In the genomic region with DNA sequence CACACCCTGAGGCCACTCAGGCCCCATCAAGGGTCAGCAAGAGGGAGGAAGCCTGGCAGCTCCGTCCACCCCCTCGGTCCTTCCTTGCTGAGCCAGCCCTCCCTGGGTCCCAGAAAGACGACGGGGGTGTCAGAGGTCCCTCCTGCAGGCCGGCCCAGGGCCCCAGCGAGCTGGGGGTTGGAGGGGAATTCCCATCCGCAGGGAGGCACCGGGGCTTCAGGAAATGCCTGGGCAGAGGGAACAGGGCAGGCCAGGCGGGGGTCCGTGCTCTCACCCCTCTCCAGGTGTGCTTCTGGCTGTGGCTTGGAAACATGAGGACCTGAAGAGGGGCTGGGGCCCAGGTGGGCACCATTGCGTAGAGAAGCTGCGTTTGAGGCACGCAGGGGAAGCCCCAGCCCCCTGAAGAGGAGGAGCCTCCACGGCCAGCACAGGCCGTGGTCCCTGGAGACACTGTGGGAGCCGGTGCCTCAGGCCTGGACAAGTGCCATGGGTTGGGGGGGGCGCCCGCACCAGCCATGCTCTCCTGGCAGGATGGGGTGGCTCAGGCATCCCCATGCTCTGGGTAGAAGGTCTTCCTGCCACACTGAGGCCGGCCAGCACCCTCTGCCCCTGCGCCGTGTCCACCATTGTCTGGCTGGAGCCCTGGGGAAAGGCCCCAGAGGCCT, we compare ENCODE assay signal across 19 cellular contexts.
A peak's percentile ranks its signal among the peaks of the same experiment; 100 is the strongest.
DNase-seq lines count a peak whose midpoint lies in the region; ATAC-seq and TF ChIP-seq lines count a peak whose summit lies in the region.
"Had no signal": no experiment of that assay in that cellular context is flagged by ENCODE, and none has a peak within 500 bp of the region (broad histone marks: within the 10 kb centered on the region; RNA-seq: fewer than 3 reads in every experiment).

No MANE protein-coding gene starts in this region.

- no peak overlapping the region for H3K27ac Mint-ChIP-seq in activated CD8-positive, alpha-beta T cell treated with anti-CD3 and anti-CD28 coated beads, Interleukin-2, amount 10 ng/mL, durations not matched to agents 7 days and 5 days

- no peaks in the 10 kb centered on the region for H3K36me3 ChIP-seq in IMR-90 (ENCODE audit: control insufficient read depth, insufficient read depth, low read length)
- no peaks in the 10 kb centered on the region for H3K36me3 ChIP-seq in iPS-18a (ENCODE audit: control insufficient read depth, low read depth, low read length)
- no peaks in the 10 kb centered on the region for H3K36me3 ChIP-seq in spleen
- no peaks in the 10 kb centered on the region for H3K36me3 ChIP-seq in esophagus squamous epithelium
- H3K36me3 ChIP-seq: gastrocnemius medialis, left lung, right lobe of liver, tibial nerve had no signal

- DNase-seq in GM10266 (ENCODE audit: extremely low spot score) (peak; percentile 69), IMR-90 (no peak), spleen (peak; percentile 69), EL (no peak), esophagus squamous epithelium (lab: John Stamatoyannopoulos, UW) (no peak)
- no peak for DNase-seq in activated CD8-positive, alpha-beta T cell treated with anti-CD3 and anti-CD28 coated beads, Interleukin-2, amount 10 ng/mL, durations not matched to agents 7 days and 5 days
- DNase-seq: activated CD4-positive, alpha-beta T cell treated with anti-CD3 and anti-CD28 coated beads for 48 hours; activated effector memory CD4-positive, alpha-beta T cell treated with Interleukin-2 at 50 U/mL for 16 hours; erythroblast; gastrocnemius medialis; NCI-H187 treated with DMSO at 0.1 percent for 48 hours; NCI-H510A; stimulated activated naive CD4-positive, alpha-beta T cell; SW 1271 had no signal

- no peak overlapping the region for H2BK5ac ChIP-seq in IMR-90 (ENCODE audit: low read depth, low read length, poor library complexity, severe bottlenecking)

- no peaks in the 10 kb centered on the region for H3K79me1 ChIP-seq in IMR-90 (ENCODE audit: low read depth in 1 of 2, low read length in 2 of 2)

- H3K9me3 ChIP-seq in IMR-90 (ENCODE audit: control insufficient read depth, insufficient read depth, low read length) = no peaks in the 10 kb centered on the region
- no peaks in the 10 kb centered on the region for H3K9me3 ChIP-seq in iPS-18a (ENCODE audit: control insufficient read depth, low read depth, low read length)
- H3K9me3 ChIP-seq in spleen = no peaks in the 10 kb centered on the region
- H3K9me3 ChIP-seq in esophagus squamous epithelium = no peaks in the 10 kb centered on the region
- H3K9me3 ChIP-seq: gastrocnemius medialis, left lung, right lobe of liver, tibial nerve had no signal

- H2BK20ac ChIP-seq in IMR-90 (ENCODE audit: low read depth, low read length) = no peak overlapping the region

- H3K14ac ChIP-seq in IMR-90 (replicated peaks; ENCODE audit: low read depth, low read length) = no peak overlapping the region

- H2AK5ac ChIP-seq in IMR-90 (ENCODE audit: low read depth, low read length) = no peak overlapping the region

- TF ChIP-seq POLR2A in IMR-90 (IDR thresholded peaks at IDR 0.05; ENCODE audit: low read depth, low read length) (no peak), spleen (IDR thresholded peaks at IDR 0.05) (no peak), esophagus squamous epithelium (IDR thresholded peaks at IDR 0.05) (no peak)

- POLR2A ChIA-PET in IMR-90 (lab: Charles Lee; ENCODE audit: unreplicated experiment) = no interaction called here
- POLR2A ChIA-PET in activated CD8-positive, alpha-beta T cell treated with anti-CD3 and anti-CD28 coated beads, Interleukin-2, amount 10 ng/mL, durations not matched to agents 7 days and 5 days (lab: Charles Lee) = no interaction called here

- no peak overlapping the region for H3K4ac ChIP-seq in IMR-90 (ENCODE audit: low read depth, low read length)

- H3K9me3 Mint-ChIP-seq in activated CD8-positive, alpha-beta T cell treated with anti-CD3 and anti-CD28 coated beads, Interleukin-2, amount 10 ng/mL, durations not matched to agents 7 days and 5 days (ENCODE audit: insufficient read depth) = no peaks in the 10 kb centered on the region

- WGBS in IMR-90 (ENCODE audit: extremely low coverage in 2 of 2, insufficient read length in 1 of 2), 2 experiments = 59% methylated on average over 5 of the region's 21 CpGs; no CpG with 5 or more reads in 1 of the 2 experiments
- 24 to 58% (median 40%) methylated on average over 11 to 21 of the region's 21 CpGs for WGBS in spleen, 5 donors
- WGBS in esophagus squamous epithelium, 2 donors = no CpG with 5 or more reads among the region's 21 CpGs

- peaks cover 32% of the 10 kb centered on the region for H3K27me3 ChIP-seq in IMR-90 (ENCODE audit: control insufficient read depth, insufficient read depth, low read length)
- peaks cover 27% of the 10 kb centered on the region for H3K27me3 ChIP-seq in iPS-18a (ENCODE audit: control insufficient read depth, insufficient read depth, low read length)
- peaks cover 0 to 57% (median 9%) of the 10 kb centered on the region in 7 donors for H3K27me3 ChIP-seq in spleen (replicated peaks in 1 of 7)
- peaks cover 0 to 51% (median 0%) of the 10 kb centered on the region in 4 donors for H3K27me3 ChIP-seq in esophagus squamous epithelium
- H3K27me3 ChIP-seq: right lobe of liver had no signal

- H2AK9ac ChIP-seq in IMR-90 (replicated peaks; ENCODE audit: low read depth, low read length, poor library complexity) = peak overlapping the region; percentile 9

- no peak overlapping the region for H3K56ac ChIP-seq in IMR-90 (ENCODE audit: extremely low read depth, insufficient read depth, low read length)

- in situ Hi-C loops in IMR-90 (cut with MboI; ENCODE audit: low sequenced_read_pairs) = no loop called here

- H2AFZ ChIP-seq in IMR-90 (replicated peaks; ENCODE audit: low read length, poor library complexity) = peak overlapping the region; percentile 43

- H3K4me3 Mint-ChIP-seq in activated CD8-positive, alpha-beta T cell treated with anti-CD3 and anti-CD28 coated beads, Interleukin-2, amount 10 ng/mL, durations not matched to agents 7 days and 5 days = no peak overlapping the region

- CTCF ChIA-PET in IMR-90 (lab: Yijun Ruan, JAX) = interaction anchor here (0.6 kb wide), 1 partner anchor 54 kb away, joined by 3 read pairs; no protein-coding TSS in a partner anchor
- CTCF ChIA-PET in activated CD8-positive, alpha-beta T cell treated with anti-CD3 and anti-CD28 coated beads, Interleukin-2, amount 10 ng/mL, durations not matched to agents 7 days and 5 days (lab: Charles Lee) = no interaction called here

- no peak overlapping the region for H4K5ac ChIP-seq in IMR-90 (ENCODE audit: low read depth, low read length)

- TF ChIP-seq RAD21 in IMR-90 (IDR thresholded peaks at IDR 0.05; ENCODE audit: low read length) = no peak

- H3K27ac ChIP-seq in IMR-90 (ENCODE audit: insufficient read depth, low read length) (no peak overlapping the region), iPS-18a (ENCODE audit: low read length) (no peak overlapping the region), spleen (peak overlapping the region in 3 of 8 donors; percentile 14 to 32 (median 30)), esophagus squamous epithelium (peak overlapping the region in 1 of 4 donors; percentile 29)
- H3K27ac ChIP-seq: gastrocnemius medialis, HL-60, left lung, right lobe of liver had no signal

- H3K4me2 ChIP-seq in IMR-90 (ENCODE audit: low read depth, low read length) = no peak overlapping the region

- no peak for ATAC-seq in IMR-90 (ENCODE audit: low read depth)
- ATAC-seq in activated CD8-positive, alpha-beta T cell treated with anti-CD3 and anti-CD28 coated beads, Interleukin-2, amount 10 ng/mL, durations not matched to agents 7 days and 5 days = no peak

- no peaks in the 10 kb centered on the region for H3K36me3 Mint-ChIP-seq in activated CD8-positive, alpha-beta T cell treated with anti-CD3 and anti-CD28 coated beads, Interleukin-2, amount 10 ng/mL, durations not matched to agents 7 days and 5 days (ENCODE audit: low read depth)

- H3K4me1 ChIP-seq in IMR-90 (ENCODE audit: control insufficient read depth, insufficient read depth, low read length) = peaks cover 7% of the 10 kb centered on the region
- peaks cover 6% of the 10 kb centered on the region for H3K4me1 ChIP-seq in iPS-18a (ENCODE audit: control insufficient read depth, low read depth, low read length)
- peaks cover 0 to 39% (median 15%) of the 10 kb centered on the region in 6 donors for H3K4me1 ChIP-seq in spleen
- peaks cover 7 to 27% (median 11%) of the 10 kb centered on the region in 3 donors for H3K4me1 ChIP-seq in esophagus squamous epithelium
- H3K4me1 ChIP-seq: right lobe of liver had no signal

- no peak overlapping the region for H2BK15ac ChIP-seq in IMR-90 (ENCODE audit: low read depth, low read length)

- dilution Hi-C loops in IMR-90 (cut with HindIII; ENCODE audit: low sequenced_read_pairs, unreplicated experiment) = no loop called here

- H3K9ac ChIP-seq in IMR-90 (ENCODE audit: low read depth, low read length) (no peak overlapping the region), iPS-18a (ENCODE audit: low read length) (no peak overlapping the region)

- H3K27me3 Mint-ChIP-seq in activated CD8-positive, alpha-beta T cell treated with anti-CD3 and anti-CD28 coated beads, Interleukin-2, amount 10 ng/mL, durations not matched to agents 7 days and 5 days (ENCODE audit: low read depth) = peaks cover 5% of the 10 kb centered on the region

- no peak overlapping the region for H3K18ac ChIP-seq in IMR-90 (ENCODE audit: low read depth, low read length)

- H3K4me3 ChIP-seq in IMR-90 (ENCODE audit: insufficient read depth, low read depth, low read length) (no peak overlapping the region), iPS-18a (ENCODE audit: low read length) (peak overlapping the region; percentile 42), spleen (no peak overlapping the region), esophagus squamous epithelium (no peak overlapping the region)
- H3K4me3 ChIP-seq: gastrocnemius medialis, left lung, right lobe of liver had no signal

- H4K8ac ChIP-seq in IMR-90 (ENCODE audit: low read depth in 2 of 2, low read length in 2 of 2) = no peak overlapping the region

- no peaks in the 10 kb centered on the region for H3K9me1 ChIP-seq in IMR-90 (ENCODE audit: insufficient read depth, low read length)

- no TSS peak for BruUV-seq in IMR-90 (replicated peaks; lab: Mats Ljungman, UMichigan)

- no peak overlapping the region for H2BK120ac ChIP-seq in IMR-90 (ENCODE audit: low read depth, low read length)

- no peak overlapping the region for H3K23ac ChIP-seq in IMR-90 (ENCODE audit: low read depth, low read length)

- H4K20me1 ChIP-seq in IMR-90 (ENCODE audit: insufficient read depth, low read length) = no peaks in the 10 kb centered on the region; the same call in 1 of the 2 replicates

- intact Hi-C loops in IMR-90 (cut with micrococcal nuclease) (no loop called here), spleen (cut with DNase I; ENCODE audit: low total_unique reads) (no loop called here), esophagus squamous epithelium (cut with DNase I) (no loop called here)

- H3K4me1 Mint-ChIP-seq in activated CD8-positive, alpha-beta T cell treated with anti-CD3 and anti-CD28 coated beads, Interleukin-2, amount 10 ng/mL, durations not matched to agents 7 days and 5 days (ENCODE audit: low read depth) = peaks cover 14% of the 10 kb centered on the region

- no peak overlapping the region for H4K91ac ChIP-seq in IMR-90 (ENCODE audit: insufficient read depth, low read depth, low read length)

- TF ChIP-seq CTCF in GM10266 (IDR thresholded peaks at IDR 0.05; ENCODE audit: control insufficient read depth, insufficient read depth, low read depth, missing control alignments) (no peak), IMR-90 (conservative IDR thresholded peaks at IDR 0.05; ENCODE audit: low read depth, low read length) (no peak), spleen (IDR thresholded peaks at IDR 0.05 in 8 of 11, conservative IDR thresholded peaks at IDR 0.05 in 3 of 11) (no peak), esophagus squamous epithelium (IDR thresholded peaks at IDR 0.05) (no peak)

Comparison
In these comparisons a context has a peak if more than half of its experiments do, and no peak if none do; other contexts are left out.
1. DNase-seq: peak in GM10266 (single experiment) and spleen (single experiment); none in IMR-90 (single experiment), activated CD8-positive, alpha-beta T cell treated with anti-CD3 and anti-CD28 coated beads, Interleukin-2, amount 10 ng/mL, durations not matched to agents 7 days and 5 days (single experiment), EL (single experiment) and esophagus squamous epithelium (single experiment).